In genomic region chr11:65810046-65810868, GRCh38 we compare ENCODE assay signal across 1 cellular context.
TF ChIP-seq lines count a peak whose summit lies in the region.

No MANE protein-coding gene starts in this region.

TF ChIP-seq in SK-N-SH treated with all-trans-retinoic acid at 6 μM for 48 hours, 23 proteins besides CTCF, POLR2A, EP300 and RAD21 (continued from another document):
- no peak for TF ChIP-seq TCF4 (CRISPR knock-in tag; IDR thresholded peaks at IDR 0.05; ENCODE audit: borderline replicate concordance)
- no peak for TF ChIP-seq ISL1 (CRISPR knock-in tag; IDR thresholded peaks at IDR 0.05)
- TF ChIP-seq SNAI2 (CRISPR knock-in tag; IDR thresholded peaks at IDR 0.05): no peak
